ENCODE assay signal across 16 cellular contexts in the genomic region with DNA sequence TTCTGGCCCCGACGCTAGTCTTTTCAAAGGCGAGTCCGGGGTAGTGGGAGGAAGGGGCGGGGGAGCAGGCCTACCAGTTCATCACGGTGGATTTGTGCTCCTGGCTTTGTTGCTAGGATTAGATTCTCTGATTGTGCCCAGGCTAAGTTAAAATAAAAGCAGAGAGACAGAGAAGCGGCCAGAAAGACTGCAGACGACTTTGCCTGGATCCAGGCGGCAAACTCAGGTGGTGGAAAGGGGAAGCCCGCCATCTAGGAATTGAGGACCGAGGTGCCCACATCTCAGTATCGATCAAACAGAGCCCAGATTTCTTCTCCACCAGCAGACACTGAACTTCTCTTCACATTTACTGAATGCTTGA. TPM values are rescaled to one million over a fixed set of nuclear protein-coding genes. Genes with fewer than 3 reads are reported as not detected.
DNase-seq lines count a peak whose midpoint lies in the region; ATAC-seq, FAIRE-seq and TF ChIP-seq lines count a peak whose summit lies in the region.
"Had no signal": no experiment of that assay in that cellular context is flagged by ENCODE, and none has a peak within 500 bp of the region (broad histone marks: within the 10 kb centered on the region; RNA-seq: fewer than 3 reads in every experiment).

No MANE protein-coding gene starts in this region.

- peaks cover 0 to 91% (median 4%) of the 10 kb centered on the region in 45 donors for H3K27me3 ChIP-seq in dorsolateral prefrontal cortex
- H3K27me3 ChIP-seq in MM.1S (replicated peaks; ENCODE audit: insufficient read depth, low read length): no peaks in the 10 kb centered on the region

- no peak for TF ChIP-seq EP300 in A549 (IDR thresholded peaks at IDR 0.05)

- no peaks in the 10 kb centered on the region for H3F3A ChIP-seq in MM.1S (ENCODE audit: insufficient read depth, low read length)

- TF ChIP-seq RAD21 in A549 (conservative IDR thresholded peaks at IDR 0.05 in 1 of 2, IDR thresholded peaks at IDR 0.05 in 1 of 2): no peak

- H3K4me1 ChIP-seq in A549: no peaks in the 10 kb centered on the region
- no peaks in the 10 kb centered on the region for H3K4me1 ChIP-seq in MM.1S (ENCODE audit: low read length)

- H3K79me2 ChIP-seq in MM.1S (ENCODE audit: low read length): no peaks in the 10 kb centered on the region

- no peaks in the 10 kb centered on the region for H4K20me1 ChIP-seq in MM.1S (ENCODE audit: insufficient read depth, low read length)

- H3K9me2 ChIP-seq in MM.1S (replicated peaks; ENCODE audit: insufficient read depth, low read length): no peaks in the 10 kb centered on the region

- peaks cover 68% of the 10 kb centered on the region for H3K4me1 Mint-ChIP-seq in nephron progenitor cell
- H3K4me1 Mint-ChIP-seq: stimulated activated effector memory CD8-positive, alpha-beta T cell treated with anti-CD3 and anti-CD28 coated beads, Interleukin-12 subunit alpha, Interleukin-12 subunit beta, amount 100 ng/mL, for 72 hours had no signal

- peak overlapping the region; percentile 96 for H3K4me3 Mint-ChIP-seq in nephron progenitor cell
- H3K4me3 Mint-ChIP-seq: stimulated activated effector memory CD8-positive, alpha-beta T cell treated with anti-CD3 and anti-CD28 coated beads, Interleukin-12 subunit alpha, Interleukin-12 subunit beta, amount 100 ng/mL, for 72 hours had no signal

- TF ChIP-seq POLR2A in A549 (IDR thresholded peaks at IDR 0.05; ENCODE audit: low read length): no peak

- no peak overlapping the region for H3K27ac ChIP-seq in A549
- peak overlapping the region in 47 of 59 donors; percentile 9 to 93 (median 81) for H3K27ac ChIP-seq in dorsolateral prefrontal cortex
- no peak overlapping the region for H3K27ac ChIP-seq in MM.1S (ENCODE audit: low read length)
- H3K27ac ChIP-seq: C4-2B had no signal

- H3K27ac Mint-ChIP-seq in nephron progenitor cell: peak overlapping the region; percentile 95
- H3K27ac Mint-ChIP-seq: stimulated activated effector memory CD8-positive, alpha-beta T cell treated with anti-CD3 and anti-CD28 coated beads, Interleukin-12 subunit alpha, Interleukin-12 subunit beta, amount 100 ng/mL, for 72 hours had no signal

- H3K4me2 ChIP-seq in A549 (peak overlapping the region; percentile 76), MM.1S (ENCODE audit: low read depth, low read length) (no peak overlapping the region)

- H3K36me3 Mint-ChIP-seq in nephron progenitor cell (ENCODE audit: low read depth): no peaks in the 10 kb centered on the region
- H3K36me3 Mint-ChIP-seq: stimulated activated effector memory CD8-positive, alpha-beta T cell treated with anti-CD3 and anti-CD28 coated beads, Interleukin-12 subunit alpha, Interleukin-12 subunit beta, amount 100 ng/mL, for 72 hours had no signal

- ATAC-seq in A549 (no peak), HG03439 (IDR thresholded peaks at IDR 0.05; ENCODE audit: unreplicated experiment) (no peak)
- ATAC-seq: stimulated activated effector memory CD8-positive, alpha-beta T cell treated with anti-CD3 and anti-CD28 coated beads, Interleukin-12 subunit alpha, Interleukin-12 subunit beta, amount 100 ng/mL, for 72 hours had no signal

- H2AFZ ChIP-seq in MM.1S (ENCODE audit: low read length): no peak overlapping the region

- CTCF ChIA-PET in A549 (lab: Yijun Ruan, JAX) (interaction anchor here (1.2 kb wide), 1 partner anchor 14 kb away, joined by 3 read pairs; no protein-coding TSS in a partner anchor), HEK293T (lab: Yijun Ruan, JAX) (interaction anchor here (1.2 kb wide), 1 partner anchor 15 kb away, joined by 3 read pairs; no protein-coding TSS in a partner anchor)

- peaks cover 8% of the 10 kb centered on the region for H3K27me3 Mint-ChIP-seq in nephron progenitor cell (ENCODE audit: low read depth, poor library complexity)

- H3K9me3 ChIP-seq in A549 (no peaks in the 10 kb centered on the region), MM.1S (replicated peaks; ENCODE audit: insufficient read depth, low read length) (no peaks in the 10 kb centered on the region)

- intact Hi-C loops in dorsolateral prefrontal cortex (cut with DNase I): loop anchor here in 1 of 2 donors (10.0 kb wide), 1 partner anchor 658 kb away; no protein-coding TSS in a partner anchor

- peak overlapping the region; percentile 59 for H3K4me3 ChIP-seq in A549
- peak overlapping the region; percentile 29 to 76 (median 62) for H3K4me3 ChIP-seq in dorsolateral prefrontal cortex
- H3K4me3 ChIP-seq in MM.1S (ENCODE audit: low read length): no peak overlapping the region

- peaks cover under 1% of the 10 kb centered on the region for H3K9me3 Mint-ChIP-seq in nephron progenitor cell
- H3K9me3 Mint-ChIP-seq: stimulated activated effector memory CD8-positive, alpha-beta T cell treated with anti-CD3 and anti-CD28 coated beads, Interleukin-12 subunit alpha, Interleukin-12 subunit beta, amount 100 ng/mL, for 72 hours had no signal

- FAIRE-seq in A549 (lab: Jason Lieb, UNC): no peak
- FAIRE-seq: small intestine had no signal

- TF ChIP-seq CTCF in A549 (IDR thresholded peaks at IDR 0.05): no peak
- no peak for TF ChIP-seq CTCF in dorsolateral prefrontal cortex (IDR thresholded peaks at IDR 0.05 in 54 of 56, conservative IDR thresholded peaks at IDR 0.05 in 2 of 56; ENCODE audit: low read depth in 1 of 56, partially characterized antibody in 56 of 56)
- TF ChIP-seq CTCF in nephron progenitor cell (IDR thresholded peaks at IDR 0.05): no peak
- no peak for TF ChIP-seq CTCF in MM.1S (IDR thresholded peaks at IDR 0.05; ENCODE audit: low read length)

- no peak overlapping the region for H3K9ac ChIP-seq in MM.1S (ENCODE audit: low read length)

- DNase-seq in A549 (ENCODE audit: low read depth in 1 of 2, low spot score in 1 of 2) (no peak), HEK293T (ENCODE audit: extremely low spot score) (peak; percentile 9), dorsolateral prefrontal cortex (peak in 1 of 10 donors; percentile 15), nephron progenitor cell (no peak), MM.1S (no peak)
- DNase-seq in stimulated activated CD4-positive, alpha-beta T cell treated with anti-CD3 and anti-CD28 coated beads, Interleukin-4, amount 100 ng/mL, for 4 hours: no peak
- DNase-seq in activated CD4-positive, CD25-positive, alpha-beta regulatory T cell treated with anti-CD3 and anti-CD28 coated beads, Interleukin-2, amount 50 U/mL, for 72 hours: no peak
- DNase-seq: activated T-cell treated with anti-CD3 and anti-CD28 coated beads for 4 hours, KBM-7, NCI-H524 treated with DMSO at 0.1 percent for 48 hours, small intestine had no signal

- no peaks in the 10 kb centered on the region for H3K36me3 ChIP-seq in MM.1S (replicated peaks; ENCODE audit: insufficient read depth, low read length)

- WGBS in A549 (ENCODE audit: missing lambda C conversion rate): 70% methylated on average over 12 of the region's 12 CpGs

- POLR2A ChIA-PET in A549 (lab: Yijun Ruan, JAX): no interaction called here
- POLR2A ChIA-PET in HEK293T (lab: Yijun Ruan, JAX): interaction anchor here (1.0 to 1.6 kb wide), 6 partner anchors 11 to 158 kb away, joined by 3 to 7 read pairs (median 5); no protein-coding TSS in a partner anchor

TF ChIP-seq in A549, 52 proteins besides CTCF, POLR2A, EP300 and RAD21 (continues in another document):
- TF ChIP-seq ZSCAN20 (CRISPR knock-in tag; IDR thresholded peaks at IDR 0.05) (no peak), POLR2AphosphoS2 (conservative IDR thresholded peaks at IDR 0.05; ENCODE audit: low read length) (no peak), CEBPB (IDR thresholded peaks at IDR 0.05) (no peak), HOXB13 (CRISPR knock-in tag; IDR thresholded peaks at IDR 0.05; ENCODE audit: low read depth) (no peak), NR3C1 (IDR thresholded peaks at IDR 0.05) (no peak), CHD4 (IDR thresholded peaks at IDR 0.05; ENCODE audit: borderline replicate concordance) (no peak), TP53 (CRISPR knock-in tag; IDR thresholded peaks at IDR 0.05) (no peak), HOXB5 (CRISPR knock-in tag; IDR thresholded peaks at IDR 0.05) (no peak), EHMT2 (IDR thresholded peaks at IDR 0.05; ENCODE audit: low read depth) (no peak), SMC3 (IDR thresholded peaks at IDR 0.05) (no peak), FOSL2 (IDR thresholded peaks at IDR 0.05) (no peak), FOSL2 (CRISPR knock-in tag; IDR thresholded peaks at IDR 0.05) (no peak), TFCP2L1 (CRISPR knock-in tag; IDR thresholded peaks at IDR 0.05) (no peak), RFX5 (IDR thresholded peaks at IDR 0.05) (no peak)
- TF ChIP-seq, protein P1, sequence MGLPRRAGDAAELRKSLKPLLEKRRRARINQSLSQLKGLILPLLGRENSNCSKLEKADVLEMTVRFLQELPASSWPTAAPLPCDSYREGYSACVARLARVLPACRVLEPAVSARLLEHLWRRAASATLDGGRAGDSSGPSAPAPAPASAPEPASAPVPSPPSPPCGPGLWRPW (IDR thresholded peaks at IDR 0.05): no peak

TF ChIP-seq in HEK293T, 16 proteins besides CTCF, POLR2A, EP300 and RAD21:
- no peak for TF ChIP-seq FOXK2 (IDR thresholded peaks at IDR 0.05)
- TF ChIP-seq ZNF384 (IDR thresholded peaks at IDR 0.05): no peak
- no peak for TF ChIP-seq ARNT (IDR thresholded peaks at IDR 0.05)

RNA-seq across cellular contexts. Expression of a gene that starts 2.6 kb away (rescaled TPM):
- 1.2 and 1.4 TPM in 2 replicates for polyA plus RNA-seq in A549 (2011; rRNA removed)
- 0.20 and 0.44 TPM in 2 replicates for polyA plus RNA-seq in A549 (2012; cell fraction: cytosol; rRNA removed)
- polyA plus RNA-seq in A549 (2012; cell fraction: nucleus; rRNA removed): 1.4 and 1.6 TPM in 2 replicates
- polyA plus RNA-seq in A549 (2017; fragmentation: RNase III; extraction: RNeasy Plus Mini Kit Qiagen cat#74134 plus additional on column Dnase treatment): 0.49 to 0.61 TPM (median 0.50 TPM) in 3 replicates
- polyA minus RNA-seq in A549 (2011; rRNA and poly(A)+ RNA removed): 8.7 and 10.3 TPM in 2 replicates
- total RNA-seq in dorsolateral prefrontal cortex: 100 to 1,000 TPM in 63 of 120 experiments, 10 to 100 TPM in 57; 28.1 to 164 (median 104) TPM
- total RNA-seq: dermis microvascular lymphatic vessel endothelial cell; T-helper 2 cell treated with Interferon-gamma antibody and Interleukin-4, amounts not matched to agents 100 ng/mL and 5 ng/mL, for 36 hours had no signal

Comparison
In these comparisons a context has a peak if more than half of its experiments do, and no peak if none do; other contexts are left out.
1. H3K27ac ChIP-seq: peak in dorsolateral prefrontal cortex (47 of 59); none in A549 (0 of 2) and MM.1S (single experiment).